ENCODE assay signal across 20 cellular contexts in genomic region chr15:78960308-78960707, GRCh38. TPM values are rescaled to one million over a fixed set of nuclear protein-coding genes. Genes with fewer than 3 reads are reported as not detected.
DNase-seq lines count a peak whose midpoint lies in the region; ATAC-seq, FAIRE-seq and TF ChIP-seq lines count a peak whose summit lies in the region.
"Had no signal": no experiment of that assay in that cellular context is flagged by ENCODE, and none has a peak within 500 bp of the region (broad histone marks: within the 10 kb centered on the region; RNA-seq: fewer than 3 reads in every experiment).

No MANE protein-coding gene starts in this region.

- H3K27ac ChIP-seq in H9 (ENCODE audit: insufficient read length, low read depth, low read length) (no peak overlapping the region), K562 (ENCODE audit: extremely low read depth, low read depth, low read length) (no peak overlapping the region), neuronal stem cell (replicated peaks; ENCODE audit: low read length) (no peak overlapping the region)
- H3K27ac ChIP-seq: BLaER1, C4-2B, GM23248 had no signal

- H3K4ac ChIP-seq in H9 (ENCODE audit: low read depth, low read length), result no peak overlapping the region
- no peak overlapping the region for H3K4ac ChIP-seq in neuronal stem cell (ENCODE audit: low read length)

- no peak for DNase-seq in H9
- DNase-seq in K562 (ENCODE audit: extremely low read depth in 1 of 4, low spot score in 3 of 4), result no peak
- no peak for DNase-seq in neuronal stem cell (ENCODE audit: low spot score)
- no peak for DNase-seq in NCI-H524 treated with DMSO at 0.1 percent for 48 hours (lab: John Stamatoyannopoulos, UW)
- no peak for DNase-seq in RCC 7860 (ENCODE audit: low spot score)
- DNase-seq in activated naive CD4-positive, alpha-beta T cell treated with anti-CD3 and anti-CD28 coated beads for 36 hours, result no peak
- DNase-seq: Caco-2; CD4-positive, CD25-positive, alpha-beta regulatory T cell; CD8-positive, alpha-beta T cell; DMS153; DND-41; GM23248; H7 had no signal

- ATAC-seq in K562, result peak; percentile 74
- ATAC-seq: CD8-positive, alpha-beta T cell; HCT116 had no signal

- H3K4me3 ChIP-seq in K562, result no peak overlapping the region
- H3K4me3 ChIP-seq in neuronal stem cell (ENCODE audit: low read length in 2 of 2), result no peak overlapping the region
- H3K4me3 ChIP-seq: BLaER1, GM23248 had no signal

- no peak overlapping the region for H3K56ac ChIP-seq in H9 (ENCODE audit: insufficient read length, low read depth, low read length)

- H4K8ac ChIP-seq in H9 (replicated peaks; ENCODE audit: insufficient read length, low read depth, low read length) (no peak overlapping the region), neuronal stem cell (ENCODE audit: low read depth, low read length) (no peak overlapping the region)

- H3K36me3 ChIP-seq in K562 (ENCODE audit: control insufficient read depth, insufficient read depth, low read length), result no peaks in the 10 kb centered on the region
- H3K36me3 ChIP-seq in neuronal stem cell (replicated peaks in 1 of 2; ENCODE audit: control insufficient read depth in 2 of 2, insufficient read depth in 2 of 2, low read length in 2 of 2), result no peaks in the 10 kb centered on the region
- H3K36me3 ChIP-seq: BLaER1 had no signal

- FAIRE-seq in K562 (lab: Jason Lieb, UNC) (peak; percentile 68), RCC 7860 (lab: Jason Lieb, UNC) (no peak)
- FAIRE-seq: G401.6, GM19239, H1 had no signal

- H3K27me3 ChIP-seq in H9 (ENCODE audit: insufficient read depth, low read length) (no peaks in the 10 kb centered on the region), K562 (ENCODE audit: control insufficient read depth in 2 of 2, insufficient read depth in 2 of 2, low read length in 2 of 2) (no peaks in the 10 kb centered on the region), neuronal stem cell (ENCODE audit: control insufficient read depth in 3 of 3, insufficient read depth in 3 of 3, low read depth in 1 of 3, low read length in 3 of 3) (peaks cover 0 to 10% (median 0%) of the 10 kb centered on the region in 3 experiments)
- H3K27me3 ChIP-seq: BLaER1 had no signal

- no peaks in the 10 kb centered on the region for H3K9me3 ChIP-seq in H9 (ENCODE audit: control insufficient read depth, low read depth, low read length)
- no peaks in the 10 kb centered on the region for H3K9me3 ChIP-seq in K562 (replicated peaks; ENCODE audit: control insufficient read depth, insufficient read depth, low read depth, low read length)
- H3K9me3 ChIP-seq in neuronal stem cell (replicated peaks in 1 of 2; ENCODE audit: control insufficient read depth in 2 of 2, insufficient read depth in 1 of 2, low read depth in 1 of 2, low read length in 2 of 2), result no peaks in the 10 kb centered on the region
- H3K9me3 ChIP-seq: BLaER1, Caco-2 had no signal

- H2AFZ ChIP-seq in H9 (ENCODE audit: low read length) (no peak overlapping the region), K562 (ENCODE audit: low read depth, low read length) (peak overlapping the region; percentile 20), neuronal stem cell (ENCODE audit: low read length) (no peak overlapping the region)
- H2AFZ ChIP-seq: GM23248 had no signal

- H3K79me1 ChIP-seq in H9 (ENCODE audit: insufficient read depth, low read depth, low read length, poor library complexity, severe bottlenecking) (no peaks in the 10 kb centered on the region), neuronal stem cell (ENCODE audit: low read depth, low read length) (no peaks in the 10 kb centered on the region)

- peaks cover 0 to 3% of the 10 kb centered on the region in 2 experiments; a peak in 2 of 5 replicates for H3K9me3 Mint-ChIP-seq in H9
- H3K9me3 Mint-ChIP-seq in activated naive CD4-positive, alpha-beta T cell treated with anti-CD3 and anti-CD28 coated beads for 36 hours, result no peaks in the 10 kb centered on the region
- H3K9me3 Mint-ChIP-seq: CD4-positive, CD25-positive, alpha-beta regulatory T cell; CD8-positive, alpha-beta T cell had no signal

- no peaks in the 10 kb centered on the region for H4K20me1 ChIP-seq in H9 (ENCODE audit: control insufficient read depth, insufficient read depth, insufficient read length)
- no peaks in the 10 kb centered on the region for H4K20me1 ChIP-seq in K562 (replicated peaks; ENCODE audit: control insufficient read depth, insufficient read depth, low read length)
- H4K20me1 ChIP-seq: BLaER1 had no signal

- H2BK5ac ChIP-seq in H9 (ENCODE audit: insufficient read length, low read length) (no peak overlapping the region), neuronal stem cell (ENCODE audit: low read length) (no peak overlapping the region)

- WGBS in H9 (ENCODE audit: extremely low coverage, insufficient read length, low lambda C conversion rate), result no CpG with 5 or more reads among the region's 6 CpGs
- 29% methylated on average over 6 of the region's 6 CpGs for WGBS in K562 (ENCODE audit: insufficient coverage, low coverage, missing lambda C conversion rate)
- WGBS in neuronal stem cell (ENCODE audit: extremely low coverage in 2 of 2, insufficient read length in 2 of 2, insufficient replicate concordance in 1 of 2), 2 donors, result no CpG with 5 or more reads among the region's 6 CpGs

- TF ChIP-seq EP300 in K562 (IDR thresholded peaks at IDR 0.05; ENCODE audit: low read length), result no peak

- H3K27me3 Mint-ChIP-seq in H9 (ENCODE audit: low read depth), result peaks cover 3% of the 10 kb centered on the region; the same call in 1 of the 2 replicates
- no peaks in the 10 kb centered on the region for H3K27me3 Mint-ChIP-seq in activated naive CD4-positive, alpha-beta T cell treated with anti-CD3 and anti-CD28 coated beads for 36 hours (ENCODE audit: low read depth)
- H3K27me3 Mint-ChIP-seq: B cell had no signal

- H2BK120ac ChIP-seq in H9 (ENCODE audit: low read depth, low read length, poor library complexity, severe bottlenecking) (no peak overlapping the region), neuronal stem cell (ENCODE audit: low read depth, low read length) (no peak overlapping the region)

- no peak for TF ChIP-seq POLR2A in K562 (conservative IDR thresholded peaks at IDR 0.05)

- peaks cover 6 to 11% of the 10 kb centered on the region in 2 experiments for H3K4me1 Mint-ChIP-seq in H9
- no peaks in the 10 kb centered on the region for H3K4me1 Mint-ChIP-seq in activated naive CD4-positive, alpha-beta T cell treated with anti-CD3 and anti-CD28 coated beads for 36 hours (ENCODE audit: low read depth)
- H3K4me1 Mint-ChIP-seq: B cell; CD4-positive, CD25-positive, alpha-beta regulatory T cell had no signal

- H3K9me1 ChIP-seq in K562 (ENCODE audit: control insufficient read depth, insufficient read depth, low read length), result no peaks in the 10 kb centered on the region

- H3K79me2 ChIP-seq in H9 (ENCODE audit: insufficient read depth, low read length) (no peaks in the 10 kb centered on the region), K562 (ENCODE audit: control insufficient read depth, insufficient read depth, low read length) (no peaks in the 10 kb centered on the region)

- H3K23ac ChIP-seq in H9 (ENCODE audit: insufficient read length, low read depth, low read length), result no peak overlapping the region
- no peak overlapping the region for H3K23ac ChIP-seq in neuronal stem cell (ENCODE audit: low read depth, low read length, poor library complexity)

- BruUV-seq in K562 (replicated peaks; lab: Mats Ljungman, UMichigan), result no TSS peak

- TF ChIP-seq CTCF in H9 (conservative IDR thresholded peaks at IDR 0.05) (no peak), K562 (IDR thresholded peaks at IDR 0.05 in 2 of 3, conservative IDR thresholded peaks at IDR 0.05 in 1 of 3; ENCODE audit: insufficient read depth in 2 of 3, low read depth in 1 of 3, low read length in 3 of 3) (no peak)

- no peak overlapping the region for H3K18ac ChIP-seq in H9 (ENCODE audit: insufficient read length, low read depth, low read length)
- H3K18ac ChIP-seq in neuronal stem cell (ENCODE audit: low read length), result peak overlapping the region; percentile 16

- H3K14ac ChIP-seq in H9 (ENCODE audit: insufficient read depth, low read length), result no peak overlapping the region
- H3K14ac ChIP-seq in neuronal stem cell (ENCODE audit: low read length), result no peak overlapping the region

- no peak overlapping the region for H3K4me3 Mint-ChIP-seq in H9
- H3K4me3 Mint-ChIP-seq in activated naive CD4-positive, alpha-beta T cell treated with anti-CD3 and anti-CD28 coated beads for 36 hours, result no peak overlapping the region
- H3K4me3 Mint-ChIP-seq: B cell; CD4-positive, CD25-positive, alpha-beta regulatory T cell; CD8-positive, alpha-beta T cell had no signal

- CTCF ChIA-PET in K562 (lab: Yijun Ruan, JAX; ENCODE audit: low intra/inter-chr PET ratio), result interaction anchor here (0.5 kb wide), 1 partner anchor 9 kb away, joined by 4 read pairs; no protein-coding TSS in a partner anchor
- CTCF ChIA-PET in activated naive CD4-positive, alpha-beta T cell treated with anti-CD3 and anti-CD28 coated beads for 36 hours (lab: Charles Lee), result no interaction called here

- H3K36me3 Mint-ChIP-seq in H9 (ENCODE audit: insufficient read depth in 1 of 3, low read depth in 3 of 3), result no peaks in the 10 kb centered on the region; a peak in 1 of 7 replicates
- no peaks in the 10 kb centered on the region for H3K36me3 Mint-ChIP-seq in activated naive CD4-positive, alpha-beta T cell treated with anti-CD3 and anti-CD28 coated beads for 36 hours (ENCODE audit: low read depth)
- H3K36me3 Mint-ChIP-seq: CD8-positive, alpha-beta T cell had no signal

- intact Hi-C loops in K562 (cut with micrococcal nuclease), result no loop called here
- intact Hi-C loops in activated naive CD4-positive, alpha-beta T cell treated with anti-CD3 and anti-CD28 coated beads for 36 hours (cut with micrococcal nuclease), result no loop called here

- H2BK20ac ChIP-seq in H9 (ENCODE audit: low read depth, low read length, poor library complexity, severe bottlenecking), result peak overlapping the region; percentile 83

- no peak for TF ChIP-seq RAD21 in K562 (CRISPR knock-in tag; conservative IDR thresholded peaks at IDR 0.05 in 1 of 2, IDR thresholded peaks at IDR 0.05 in 1 of 2)

- POLR2A ChIA-PET in K562 (lab: Yijun Ruan, JAX), result interaction anchor here (0.6 to 1.2 kb wide), 3 partner anchors 14 to 50 kb away, joined by 3 read pairs; no protein-coding TSS in a partner anchor

- H3K4me1 ChIP-seq in H9 (ENCODE audit: insufficient read depth, low read length), result peaks cover 5% of the 10 kb centered on the region; the same call in 1 of the 2 replicates
- peaks cover 0 to 4% of the 10 kb centered on the region in 2 experiments; a peak in 2 of 5 replicates for H3K4me1 ChIP-seq in K562 (replicated peaks in 1 of 2; ENCODE audit: control insufficient read depth in 2 of 2, insufficient read depth in 2 of 2, low read length in 2 of 2)
- no peaks in the 10 kb centered on the region for H3K4me1 ChIP-seq in neuronal stem cell (ENCODE audit: control insufficient read depth in 2 of 2, insufficient read depth in 1 of 2, low read depth in 1 of 2, low read length in 2 of 2)
- H3K4me1 ChIP-seq: BLaER1, Caco-2 had no signal

- in situ Hi-C loops in K562 (cut with MboI), result no loop called here

- H4K91ac ChIP-seq in H9 (ENCODE audit: insufficient read length, low read depth, low read length) (no peak overlapping the region), neuronal stem cell (ENCODE audit: low read depth, low read length, poor library complexity) (no peak overlapping the region)

- H3K4me2 ChIP-seq in H9 (ENCODE audit: insufficient read depth, insufficient read length, low read length) (no peak overlapping the region), K562 (ENCODE audit: insufficient read depth, low read length) (no peak overlapping the region), neuronal stem cell (ENCODE audit: insufficient read depth, low read length, poor library complexity, severe bottlenecking) (no peak overlapping the region)
- H3K4me2 ChIP-seq: BLaER1 had no signal

- H3K9ac ChIP-seq in H9 (ENCODE audit: extremely low read depth, insufficient read length, low read length) (no peak overlapping the region), K562 (ENCODE audit: insufficient read depth in 1 of 2, low read depth in 2 of 2, low read length in 2 of 2) (no peak overlapping the region), neuronal stem cell (ENCODE audit: low read depth, low read length, poor library complexity) (no peak overlapping the region)
- H3K9ac ChIP-seq: BLaER1, GM23248 had no signal

- no peak overlapping the region for H2BK15ac ChIP-seq in H9 (ENCODE audit: low read depth, low read length)
- no peak overlapping the region for H2BK15ac ChIP-seq in neuronal stem cell (ENCODE audit: low read length)

- H2BK12ac ChIP-seq in H9 (ENCODE audit: insufficient read length, low read depth, low read length) (no peak overlapping the region), neuronal stem cell (ENCODE audit: low read length) (no peak overlapping the region)

- H3T11ph ChIP-seq in H9 (ENCODE audit: low read length), result no peak overlapping the region

- no peak overlapping the region for H2AK5ac ChIP-seq in H9 (ENCODE audit: insufficient read length, low read length)
- H2AK5ac ChIP-seq in neuronal stem cell (ENCODE audit: low read depth, low read length), result no peak overlapping the region

- H4K5ac ChIP-seq in H9 (ENCODE audit: insufficient read length, low read depth, low read length), result no peak overlapping the region

- H3K23me2 ChIP-seq in H9 (ENCODE audit: insufficient read length, low read depth, low read length, poor library complexity, severe bottlenecking), result no peaks in the 10 kb centered on the region

- H3K27ac Mint-ChIP-seq in H9, result no peak overlapping the region
- H3K27ac Mint-ChIP-seq in activated naive CD4-positive, alpha-beta T cell treated with anti-CD3 and anti-CD28 coated beads for 36 hours, result no peak overlapping the region
- H3K27ac Mint-ChIP-seq: B cell; CD4-positive, CD25-positive, alpha-beta regulatory T cell; CD8-positive, alpha-beta T cell had no signal

RNA-seq across cellular contexts. Expression of gene CTSH, which starts 15.5 kb away (rescaled TPM):
- total RNA-seq in H9 (2021), result 15.5 and 16.8 TPM in 2 replicates
- total RNA-seq in K562 (2011; cell fraction: chromatin; rRNA removed; ENCODE audit: low replicate concordance), result 299 and 667 TPM in 2 replicates
- 475 and 577 TPM in 2 replicates for total RNA-seq in K562 (2011; cell fraction: nucleolus; rRNA removed)
- 452 and 464 TPM in 2 replicates for total RNA-seq in K562 (2011; cell fraction: nucleoplasm; rRNA removed)
- total RNA-seq in K562 (2014; rRNA removed), result 221 and 262 TPM in 2 replicates
- 130 and 158 TPM in 2 replicates for total RNA-seq in K562 (2014; rRNA removed; fragmentation: Illumina TruSeq; extraction: Trizol)
- 169 and 170 TPM in 2 replicates for total RNA-seq in K562 (2015; rRNA removed; fragmentation: Illumina TruSeq; extraction: Trizol)
- 173 TPM in 2 replicates for total RNA-seq in K562 (2021)
- 346 and 462 TPM in 2 replicates for polyA plus RNA-seq in K562 (2011; rRNA removed)
- polyA plus RNA-seq in K562 (2011; cell fraction: cytosol; rRNA removed), result 293 and 363 TPM in 2 replicates
- 419 and 596 TPM in 2 replicates for polyA plus RNA-seq in K562 (2011; cell fraction: nucleus; rRNA removed)
- 197 and 377 TPM in 2 replicates for polyA plus RNA-seq in K562 (2012)
- 264 and 319 TPM in 2 replicates for polyA plus RNA-seq in K562 (2014; fragmentation: Illumina TruSeq; extraction: Trizol)
- polyA plus RNA-seq in K562 (2014; fragmentation: Nextera tagmentation; extraction: Ambion mirVana), result 10 to 100 TPM; 15.0 to 35.1 TPM
- 314 and 326 TPM in 2 replicates for polyA plus RNA-seq in K562 (2014; rRNA removed)
- 172 and 231 TPM in 2 replicates for polyA minus RNA-seq in K562 (2011; rRNA and poly(A)+ RNA removed)
- 126 and 148 TPM in 2 replicates for polyA minus RNA-seq in K562 (2011; cell fraction: cytosol; rRNA and poly(A)+ RNA removed)
- polyA minus RNA-seq in K562 (2011; cell fraction: nucleus; rRNA and poly(A)+ RNA removed), result 135 and 136 TPM in 2 replicates
- 7.8 TPM for polyA plus RNA-seq in neuronal stem cell (2013, experiment 1 of 2)
- polyA plus RNA-seq in neuronal stem cell (2013, experiment 2 of 2), result 8.7 TPM
- 1 to 10 TPM; 4.7 to 5.1 TPM for total RNA-seq in activated naive CD4-positive, alpha-beta T cell treated with anti-CD3 and anti-CD28 coated beads for 36 hours
